In genomic region chr2:23824777-23825212, GRCh38 we compare ENCODE assay signal across 8 cellular contexts.
DNase-seq lines count a peak whose midpoint lies in the region; ATAC-seq, FAIRE-seq and TF ChIP-seq lines count a peak whose summit lies in the region.

No MANE protein-coding gene starts in this region.

- H3K36me3 Mint-ChIP-seq in activated T-cell treated with anti-CD3 and anti-CD28 coated beads, Interleukin-2, amount 50 U/mL, for 4 hours (ENCODE audit: insufficient read depth), result no peaks in the 10 kb centered on the region

- intact Hi-C loops in adrenal gland (cut with DNase I), result loop anchor here (10.0 kb wide), 1 partner anchor 260 kb away; the partner anchor contains the start of gene TP53I3 (in 2 of the 2)

- H3K36me3 ChIP-seq in adrenal gland (replicated peaks in 1 of 2), result peaks cover 0 to 11% of the 10 kb centered on the region in 2 donors

- no peak overlapping the region for H3K27ac Mint-ChIP-seq in stimulated activated naive CD8-positive, alpha-beta T cell treated with anti-CD3 and anti-CD28 coated beads, Interleukin-15, amount 100 ng/mL, for 72 hours

- peak; percentile 64 for FAIRE-seq in H54 (lab: Jason Lieb, UNC)

- TF ChIP-seq CTCF in adrenal gland (IDR thresholded peaks at IDR 0.05), result peak; percentile 59 to 76 (median 67)

- no peaks in the 10 kb centered on the region for H3K27me3 ChIP-seq in adrenal gland

- no peaks in the 10 kb centered on the region for H3K27me3 Mint-ChIP-seq in activated T-cell treated with anti-CD3 and anti-CD28 coated beads, Interleukin-2, amount 50 U/mL, for 4 hours (ENCODE audit: low read depth)
- H3K27me3 Mint-ChIP-seq in stimulated activated naive CD8-positive, alpha-beta T cell treated with anti-CD3 and anti-CD28 coated beads, Interleukin-15, amount 100 ng/mL, for 72 hours, result no peaks in the 10 kb centered on the region

- DNase-seq in activated T-cell treated with anti-CD3 and anti-CD28 coated beads for 4 hours (peak; percentile 27), H54 (ENCODE audit: insufficient read length, low spot score) (peak; percentile 7), NCI-H226 (peak; percentile 30), adrenal gland (peak in 1 of 7 donors; percentile 31), iPS-NIHi11 (ENCODE audit: low spot score) (peak; percentile 23), epidermal melanocyte (ENCODE audit: insufficient read length, low spot score) (no peak)
- no peak for DNase-seq in activated T-cell treated with anti-CD3 and anti-CD28 coated beads, Interleukin-2, amount 50 U/mL, for 4 hours
- DNase-seq in stimulated activated naive CD8-positive, alpha-beta T cell treated with anti-CD3 and anti-CD28 coated beads, Interleukin-15, amount 100 ng/mL, for 72 hours, result peak; percentile 18 to 41

- 13 to 26% (median 21%) methylated on average over 2 of the region's 2 CpGs for WGBS in adrenal gland, 4 donors

- H3K9me3 ChIP-seq in adrenal gland (replicated peaks in 1 of 3), result no peaks in the 10 kb centered on the region

- no peak overlapping the region for H3K27ac ChIP-seq in adrenal gland

- no peaks in the 10 kb centered on the region for H3K4me1 ChIP-seq in adrenal gland (replicated peaks in 1 of 2)

- no peak overlapping the region for H3K4me3 Mint-ChIP-seq in activated T-cell treated with anti-CD3 and anti-CD28 coated beads, Interleukin-2, amount 50 U/mL, for 4 hours
- no peak overlapping the region for H3K4me3 Mint-ChIP-seq in stimulated activated naive CD8-positive, alpha-beta T cell treated with anti-CD3 and anti-CD28 coated beads, Interleukin-15, amount 100 ng/mL, for 72 hours

- no peak for ATAC-seq in activated T-cell treated with anti-CD3 and anti-CD28 coated beads, Interleukin-2, amount 50 U/mL, for 4 hours
- peak; percentile 58 for ATAC-seq in stimulated activated naive CD8-positive, alpha-beta T cell treated with anti-CD3 and anti-CD28 coated beads, Interleukin-15, amount 100 ng/mL, for 72 hours

- no peaks in the 10 kb centered on the region for H3K9me3 Mint-ChIP-seq in activated T-cell treated with anti-CD3 and anti-CD28 coated beads, Interleukin-2, amount 50 U/mL, for 4 hours
- H3K9me3 Mint-ChIP-seq in stimulated activated naive CD8-positive, alpha-beta T cell treated with anti-CD3 and anti-CD28 coated beads, Interleukin-15, amount 100 ng/mL, for 72 hours, result no peaks in the 10 kb centered on the region

- H3K4me1 Mint-ChIP-seq in activated T-cell treated with anti-CD3 and anti-CD28 coated beads, Interleukin-2, amount 50 U/mL, for 4 hours (ENCODE audit: low read depth), result no peaks in the 10 kb centered on the region
- peaks cover 5% of the 10 kb centered on the region for H3K4me1 Mint-ChIP-seq in stimulated activated naive CD8-positive, alpha-beta T cell treated with anti-CD3 and anti-CD28 coated beads, Interleukin-15, amount 100 ng/mL, for 72 hours

- H3K4me3 ChIP-seq in adrenal gland, result no peak overlapping the region

- no peak for TF ChIP-seq POLR2A in H54 (IDR thresholded peaks at IDR 0.05; ENCODE audit: low read depth, low read length)
- no peak for TF ChIP-seq POLR2A in adrenal gland (IDR thresholded peaks at IDR 0.05)

Comparison
In these comparisons a context has a peak if more than half of its experiments do, and no peak if none do; other contexts are left out.
1. DNase-seq: peak in activated T-cell treated with anti-CD3 and anti-CD28 coated beads for 4 hours (single experiment), H54 (single experiment), NCI-H226 (single experiment), iPS-NIHi11 (single experiment) and stimulated activated naive CD8-positive, alpha-beta T cell treated with anti-CD3 and anti-CD28 coated beads, Interleukin-15, amount 100 ng/mL, for 72 hours (2 of 2); none in activated T-cell treated with anti-CD3 and anti-CD28 coated beads, Interleukin-2, amount 50 U/mL, for 4 hours (single experiment) and epidermal melanocyte (single experiment).